ENCODE assay signal across 13 cellular contexts in genomic region chr1:11651017-11651416, GRCh38. TPM values are rescaled to one million over a fixed set of nuclear protein-coding genes. Genes with fewer than 3 reads are reported as not detected.
DNase-seq lines count a peak whose midpoint lies in the region; ATAC-seq, FAIRE-seq and TF ChIP-seq lines count a peak whose summit lies in the region.
"Had no signal": no experiment of that assay in that cellular context is flagged by ENCODE, and none has a peak within 500 bp of the region (broad histone marks: within the 10 kb centered on the region; RNA-seq: fewer than 3 reads in every experiment).

No MANE protein-coding gene starts in this region.

- H2AFZ ChIP-seq in astrocyte (ENCODE audit: low read depth, low read length) = peak overlapping the region; percentile 64

- H3K27ac Mint-ChIP-seq in astrocyte (ENCODE audit: unreplicated experiment) = no peak overlapping the region
- peak overlapping the region in 6 of 9 donors; percentile 13 to 78 (median 54) for H3K27ac Mint-ChIP-seq in naive thymus-derived CD4-positive, alpha-beta T cell

- WGBS in HUES64 = 83% methylated on average over 4 of the region's 4 CpGs

- H3K4me1 Mint-ChIP-seq in astrocyte (ENCODE audit: low read depth, unreplicated experiment) = peaks cover 5% of the 10 kb centered on the region
- peaks cover 19 to 48% (median 28%) of the 10 kb centered on the region in 7 donors for H3K4me1 Mint-ChIP-seq in naive thymus-derived CD4-positive, alpha-beta T cell

- POLR2A ChIA-PET in naive thymus-derived CD4-positive, alpha-beta T cell (lab: Charles Lee) = interaction anchor here (0.7 to 2.6 kb wide), 3 partner anchors 69 to 384 kb away, joined by 3 to 28 read pairs (median 3); no protein-coding TSS in a partner anchor

- H3K27ac ChIP-seq in HUES64 (ENCODE audit: low read depth, low read length) = no peak overlapping the region
- no peak overlapping the region for H3K27ac ChIP-seq in astrocyte (ENCODE audit: low read depth, low read length)
- H3K27ac ChIP-seq in naive thymus-derived CD4-positive, alpha-beta T cell (ENCODE audit: low read depth, low read length) = no peak overlapping the region
- H3K27ac ChIP-seq: cardiac muscle cell, esophagus muscularis mucosa, GM23248 had no signal

- H3K4me3 Mint-ChIP-seq in astrocyte (ENCODE audit: unreplicated experiment) = peak overlapping the region; percentile 31
- peak overlapping the region; percentile 30 to 83 (median 75) for H3K4me3 Mint-ChIP-seq in naive thymus-derived CD4-positive, alpha-beta T cell

- no peaks in the 10 kb centered on the region for H3K79me2 ChIP-seq in astrocyte (ENCODE audit: insufficient read depth, low read length)

- H3K4me2 ChIP-seq in astrocyte (ENCODE audit: low read length) = peak overlapping the region; percentile 68

- no peak for DNase-seq in BE2C
- DNase-seq in astrocyte (ENCODE audit: low read depth) = no peak
- no peak for DNase-seq in naive thymus-derived CD4-positive, alpha-beta T cell
- DNase-seq in NCI-H510A (lab: John Stamatoyannopoulos, UW) = no peak
- DNase-seq in EL = no peak
- no peak for DNase-seq in NCI-H1417 treated with DMSO at 0.1 percent for 48 hours (lab: John Stamatoyannopoulos, UW)
- no peak for DNase-seq in COLO829 (ENCODE audit: low spot score)

- H3K9me3 Mint-ChIP-seq in astrocyte (ENCODE audit: unreplicated experiment) = no peaks in the 10 kb centered on the region
- H3K9me3 Mint-ChIP-seq in naive thymus-derived CD4-positive, alpha-beta T cell = no peaks in the 10 kb centered on the region

- FAIRE-seq in astrocyte (lab: Jason Lieb, UNC) = no peak

- H3K9ac ChIP-seq in HUES64 (ENCODE audit: low read depth, low read length) = no peak overlapping the region
- no peak overlapping the region for H3K9ac ChIP-seq in astrocyte (ENCODE audit: low read length)
- H3K9ac ChIP-seq: GM23248 had no signal

- H3K4me3 ChIP-seq in BE2C (ENCODE audit: low read depth, low read length) (peak overlapping the region; percentile 27; the same call in 1 of the 2 replicates), HUES64 (ENCODE audit: low read length) (peak overlapping the region; percentile 43; the same call in 1 of the 2 replicates), astrocyte (ENCODE audit: insufficient read depth, low read depth, low read length) (no peak overlapping the region)
- peak overlapping the region; percentile 43 for H3K4me3 ChIP-seq in naive thymus-derived CD4-positive, alpha-beta T cell (ENCODE audit: low read length)
- H3K4me3 ChIP-seq: cardiac muscle cell, GM23248 had no signal

- H3K27me3 ChIP-seq in BE2C (no peaks in the 10 kb centered on the region), HUES64 (ENCODE audit: insufficient read depth, low read length) (peaks cover 43% of the 10 kb centered on the region), astrocyte (ENCODE audit: insufficient read depth, low read length) (peaks cover 19% of the 10 kb centered on the region)
- no peaks in the 10 kb centered on the region for H3K27me3 ChIP-seq in naive thymus-derived CD4-positive, alpha-beta T cell (ENCODE audit: control insufficient read depth in 2 of 2, insufficient read depth in 2 of 2, low read length in 2 of 2)

- intact Hi-C loops in naive thymus-derived CD4-positive, alpha-beta T cell (cut with micrococcal nuclease) = loop anchor here (5.0 to 10.0 kb wide), 4 partner anchors 154 to 256 kb away; partner anchors contain the start of genes CLCN6 (in 2 of the 2) and MTHFR (in 2 of the 2)

- H3K36me3 ChIP-seq in BE2C = no peaks in the 10 kb centered on the region
- H3K36me3 ChIP-seq in HUES64 (ENCODE audit: insufficient read depth, low read length) = no peaks in the 10 kb centered on the region
- no peaks in the 10 kb centered on the region for H3K36me3 ChIP-seq in astrocyte (ENCODE audit: insufficient read depth, low read length)
- peaks cover 0 to 3% (median 0%) of the 10 kb centered on the region in 3 experiments for H3K36me3 ChIP-seq in naive thymus-derived CD4-positive, alpha-beta T cell (ENCODE audit: control insufficient read depth in 2 of 3, insufficient read depth in 3 of 3, low read length in 3 of 3)
- H3K36me3 ChIP-seq: cardiac muscle cell, esophagus muscularis mucosa had no signal

- no peak for TF ChIP-seq CTCF in BE2C (IDR thresholded peaks at IDR 0.05; ENCODE audit: low read depth, low read length)
- TF ChIP-seq CTCF in astrocyte (IDR thresholded peaks at IDR 0.05; ENCODE audit: insufficient read depth, low read depth, low read length) = no peak

- CTCF ChIA-PET in naive thymus-derived CD4-positive, alpha-beta T cell (lab: Charles Lee) = interaction anchor here (0.5 to 2.7 kb wide), 11 partner anchors 8 to 613 kb away, joined by 3 to 18 read pairs (median 3); no protein-coding TSS in a partner anchor

- peaks cover 13% of the 10 kb centered on the region for H3K27me3 Mint-ChIP-seq in astrocyte (ENCODE audit: low read depth, unreplicated experiment)
- peaks cover 0 to 21% (median 0%) of the 10 kb centered on the region in 5 donors for H3K27me3 Mint-ChIP-seq in naive thymus-derived CD4-positive, alpha-beta T cell

- H3K9me3 ChIP-seq in BE2C (no peaks in the 10 kb centered on the region), HUES64 (ENCODE audit: insufficient read depth, low read depth, low read length) (no peaks in the 10 kb centered on the region), astrocyte (ENCODE audit: insufficient read depth, low read depth, low read length) (no peaks in the 10 kb centered on the region)
- H3K9me3 ChIP-seq in naive thymus-derived CD4-positive, alpha-beta T cell (ENCODE audit: control insufficient read depth in 2 of 3, low read length in 3 of 3) = no peaks in the 10 kb centered on the region
- H3K9me3 ChIP-seq: esophagus muscularis mucosa, spleen had no signal

- H3K4me1 ChIP-seq in BE2C (no peaks in the 10 kb centered on the region), HUES64 (ENCODE audit: insufficient read depth, low read length) (peaks cover 29% of the 10 kb centered on the region), astrocyte (ENCODE audit: insufficient read depth, low read length) (peaks cover 11% of the 10 kb centered on the region)
- peaks cover 16 to 28% of the 10 kb centered on the region in 2 donors for H3K4me1 ChIP-seq in naive thymus-derived CD4-positive, alpha-beta T cell (ENCODE audit: control insufficient read depth in 2 of 2, insufficient read depth in 2 of 2, low read length in 2 of 2)

- H4K20me1 ChIP-seq in astrocyte (ENCODE audit: insufficient read depth, low read length) = peaks cover 5% of the 10 kb centered on the region

- H3K36me3 Mint-ChIP-seq in astrocyte (ENCODE audit: low read depth, unreplicated experiment) = no peaks in the 10 kb centered on the region
- peaks cover 0 to 2% (median 0%) of the 10 kb centered on the region in 5 donors for H3K36me3 Mint-ChIP-seq in naive thymus-derived CD4-positive, alpha-beta T cell

- no peak for ATAC-seq in naive thymus-derived CD4-positive, alpha-beta T cell

RNA-seq across cellular contexts. Expression of gene FBXO2, which starts 3.2 kb away (rescaled TPM):
- 0.74 TPM for polyA plus RNA-seq in BE2C (2012; ENCODE audit: insufficient read depth, insufficient read length, low read depth)
- polyA plus RNA-seq in HUES64 (2013, experiment 1 of 2) = 9.1 TPM
- polyA plus RNA-seq in HUES64 (2013, experiment 2 of 2) = 15.2 TPM
- total RNA-seq in astrocyte = 54.9 and 64.0 TPM in 2 replicates
- total RNA-seq in naive thymus-derived CD4-positive, alpha-beta T cell = 1 to 10 TPM in 4 of 5 experiments, under 1 TPM in 1; 0.97 to 4.1 (median 3.7) TPM
- polyA plus RNA-seq in naive thymus-derived CD4-positive, alpha-beta T cell = 1 to 10 TPM; 6.1 to 7.8 TPM
- polyA plus RNA-seq: CD14-positive monocyte had no signal

RNA-seq across cellular contexts. Expression of gene FBXO44, which starts 3.7 kb away (rescaled TPM):
- polyA plus RNA-seq in BE2C (2012; ENCODE audit: insufficient read depth, insufficient read length, low read depth) = 30.0 TPM
- 9.3 TPM for polyA plus RNA-seq in HUES64 (2013, experiment 1 of 2)
- polyA plus RNA-seq in HUES64 (2013, experiment 2 of 2) = 10.0 TPM
- 31.6 and 34.4 TPM in 2 replicates for total RNA-seq in astrocyte
- total RNA-seq in naive thymus-derived CD4-positive, alpha-beta T cell = 10 to 100 TPM; 35.2 to 67.1 (median 44.8) TPM
- 10 to 100 TPM; 11.3 to 14.3 TPM for polyA plus RNA-seq in naive thymus-derived CD4-positive, alpha-beta T cell

RNA-seq across cellular contexts. Expression of gene FBXO6, which starts 13.0 kb away (rescaled TPM):
- 2.1 TPM for polyA plus RNA-seq in BE2C (2012; ENCODE audit: insufficient read depth, insufficient read length, low read depth)
- 0.35 TPM for polyA plus RNA-seq in HUES64 (2013, experiment 1 of 2)
- polyA plus RNA-seq in HUES64 (2013, experiment 2 of 2) = 0.38 TPM
- total RNA-seq in astrocyte = 9.7 and 9.8 TPM in 2 replicates
- total RNA-seq in naive thymus-derived CD4-positive, alpha-beta T cell = 10 to 100 TPM in 1 of 5 experiments, 1 to 10 TPM in 4; 3.2 to 31.0 (median 4.1) TPM
- polyA plus RNA-seq in naive thymus-derived CD4-positive, alpha-beta T cell = 1 to 10 TPM; 7.8 to 8.9 TPM

RNA-seq across cellular contexts. Expression of gene MAD2L2, which starts 29.9 kb away (rescaled TPM):
- polyA plus RNA-seq in BE2C (2012; ENCODE audit: insufficient read depth, insufficient read length, low read depth) = 84.5 TPM
- 213 TPM for polyA plus RNA-seq in HUES64 (2013, experiment 1 of 2)
- polyA plus RNA-seq in HUES64 (2013, experiment 2 of 2) = 198 TPM
- 29.3 and 30.1 TPM in 2 replicates for total RNA-seq in astrocyte
- 10 to 100 TPM; 17.1 to 53.3 (median 27.2) TPM for total RNA-seq in naive thymus-derived CD4-positive, alpha-beta T cell
- 10 to 100 TPM; 38.0 to 53.0 TPM for polyA plus RNA-seq in naive thymus-derived CD4-positive, alpha-beta T cell

RNA-seq across cellular contexts. Expression of gene DRAXIN, which starts 40.5 kb away (rescaled TPM):
- polyA plus RNA-seq in BE2C (2012; ENCODE audit: insufficient read depth, insufficient read length, low read depth) = 0.09 TPM
- 20.7 TPM for polyA plus RNA-seq in HUES64 (2013, experiment 1 of 2)
- 19.1 TPM for polyA plus RNA-seq in HUES64 (2013, experiment 2 of 2)
- 0.79 and 1.7 TPM in 2 replicates for total RNA-seq in astrocyte
- total RNA-seq in naive thymus-derived CD4-positive, alpha-beta T cell = 1 to 10 TPM in 1 of 5 experiments, under 1 TPM in 4; 0.07 to 1.6 (median 0.21) TPM
- under 1 TPM; 0.03 to 0.09 TPM for polyA plus RNA-seq in naive thymus-derived CD4-positive, alpha-beta T cell
- polyA plus RNA-seq: cardiac muscle cell had no signal

Comparison
In these comparisons a context has a peak if more than half of its experiments do, and no peak if none do; other contexts are left out.
1. RNA of gene FBXO2, which starts 3.2 kb away (total RNA-seq): 54.9 to 64.0 TPM in astrocyte; 0.97 to 4.1 TPM in naive thymus-derived CD4-positive, alpha-beta T cell; every median in the first group is over 10 times any median in the second.